8 cellular contexts compared by ENCODE assay signal in the genomic region with DNA sequence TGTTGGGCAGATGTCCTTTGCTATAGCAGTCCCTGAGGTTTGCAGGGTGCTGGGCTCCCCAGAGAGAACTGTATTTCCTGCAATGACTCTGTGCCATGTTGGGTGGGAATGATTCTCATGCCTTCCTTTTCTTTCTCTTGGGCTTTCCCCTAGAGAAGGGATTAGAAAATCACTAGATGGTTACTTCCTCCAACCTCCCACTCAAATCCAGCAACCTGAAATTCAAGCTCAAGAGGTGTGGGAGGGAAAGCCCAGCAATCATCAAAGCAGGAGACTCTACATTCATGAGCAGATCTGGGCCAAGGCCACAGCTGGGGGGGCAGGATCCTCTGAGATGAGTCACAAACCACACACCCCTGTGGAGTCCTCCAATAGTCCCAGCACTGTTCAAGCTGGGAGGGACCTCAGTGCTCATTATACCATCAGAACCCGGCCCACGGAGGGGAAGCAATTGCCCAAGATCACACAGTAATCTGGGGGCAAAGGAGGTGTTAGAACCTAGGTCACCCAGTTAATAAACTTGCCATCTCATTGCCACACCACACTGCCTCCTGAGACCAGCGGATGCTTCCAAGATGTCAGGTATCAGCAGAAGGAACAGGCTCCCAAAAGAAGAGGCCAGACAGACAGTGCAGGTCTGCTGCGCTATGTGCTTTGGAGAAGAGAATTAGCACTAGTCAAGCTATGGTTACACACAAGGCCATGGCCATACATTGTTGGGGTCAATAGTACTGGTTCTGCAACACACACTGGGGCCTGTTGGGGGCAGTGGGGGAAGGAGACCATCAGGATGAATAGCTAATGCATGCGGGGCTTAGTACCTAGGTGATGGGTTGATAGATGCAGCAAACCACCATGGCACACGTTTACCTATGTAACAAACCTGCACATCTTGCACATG.
DNase-seq lines count a peak whose midpoint lies in the region; ATAC-seq and TF ChIP-seq lines count a peak whose summit lies in the region.

No MANE protein-coding gene starts in this region.

- H3K27me3 Mint-ChIP-seq in activated T-cell treated with anti-CD3 and anti-CD28 coated beads, Interleukin-2, amount 50 U/mL, for 24 hours: no peaks in the 10 kb centered on the region
- no peaks in the 10 kb centered on the region for H3K27me3 Mint-ChIP-seq in CD4-positive, alpha-beta T cell

- POLR2A ChIA-PET in CD4-positive, alpha-beta T cell (lab: Charles Lee): interaction anchor here (0.6 kb wide), 1 partner anchor 66 kb away, joined by 3 read pairs; no protein-coding TSS in a partner anchor

- no peaks in the 10 kb centered on the region for H3K4me1 ChIP-seq in aorta (ENCODE audit: control insufficient read depth in 1 of 2, insufficient read depth in 2 of 2, low read length in 2 of 2)

- intact Hi-C loops in aorta (cut with DNase I) (no loop called here), left ventricle myocardium superior (cut with micrococcal nuclease) (no loop called here)
- intact Hi-C loops in CD4-positive, alpha-beta T cell (cut with DNase I, micrococcal nuclease): no loop called here

- H3K4me3 ChIP-seq in aorta (ENCODE audit: low read length in 2 of 2): no peak overlapping the region

- H3K36me3 Mint-ChIP-seq in activated T-cell treated with anti-CD3 and anti-CD28 coated beads, Interleukin-2, amount 50 U/mL, for 24 hours (ENCODE audit: low read depth): no peaks in the 10 kb centered on the region
- H3K36me3 Mint-ChIP-seq in CD4-positive, alpha-beta T cell (ENCODE audit: low read depth): no peaks in the 10 kb centered on the region

- CTCF ChIA-PET in CD4-positive, alpha-beta T cell (lab: Charles Lee): interaction anchor here (0.6 to 1.6 kb wide), 3 partner anchors 46 to 98 kb away, joined by 3 to 4 read pairs (median 3); no protein-coding TSS in a partner anchor

- WGBS in aorta, 2 donors: 87% methylated on average over 6 of the region's 6 CpGs

- DNase-seq in activated T-cell treated with anti-CD3 and anti-CD28 coated beads for 48 hours (ENCODE audit: low read depth): peak; percentile 6
- no peak for DNase-seq in activated T-cell treated with anti-CD3 and anti-CD28 coated beads, Interleukin-2, amount 50 U/mL, for 24 hours
- peak; percentile 81 for DNase-seq in NCI-H69 (lab: John Stamatoyannopoulos, UW)
- peak; percentile 43 for DNase-seq in iPS-NIHi11 (ENCODE audit: low spot score)
- DNase-seq in aorta: no peak
- DNase-seq in CD4-positive, alpha-beta T cell: no peak
- no peak for DNase-seq in left ventricle myocardium superior

- ATAC-seq in HG02678 (IDR thresholded peaks at IDR 0.05; ENCODE audit: unreplicated experiment) (peak; percentile 91), aorta (ENCODE audit: low FRiP score) (no peak), left ventricle myocardium superior (no peak)
- ATAC-seq in CD4-positive, alpha-beta T cell (ENCODE audit: poor library complexity): no peak

- peaks cover 2% of the 10 kb centered on the region for H3K4me1 Mint-ChIP-seq in activated T-cell treated with anti-CD3 and anti-CD28 coated beads, Interleukin-2, amount 50 U/mL, for 24 hours (ENCODE audit: low read depth)
- H3K4me1 Mint-ChIP-seq in CD4-positive, alpha-beta T cell (ENCODE audit: low read depth): no peaks in the 10 kb centered on the region

- H3K27ac Mint-ChIP-seq in activated T-cell treated with anti-CD3 and anti-CD28 coated beads, Interleukin-2, amount 50 U/mL, for 24 hours: no peak overlapping the region
- H3K27ac Mint-ChIP-seq in CD4-positive, alpha-beta T cell: no peak overlapping the region

- H3K9me3 ChIP-seq in aorta (ENCODE audit: control insufficient read depth, low read length): no peaks in the 10 kb centered on the region
- H3K9me3 ChIP-seq in CD4-positive, alpha-beta T cell (ENCODE audit: control insufficient read depth, low read length): no peaks in the 10 kb centered on the region

- H3K27me3 ChIP-seq in aorta (ENCODE audit: control insufficient read depth in 1 of 2, insufficient read depth in 2 of 2, low read length in 1 of 2): no peaks in the 10 kb centered on the region
- no peaks in the 10 kb centered on the region for H3K27me3 ChIP-seq in CD4-positive, alpha-beta T cell (ENCODE audit: control insufficient read depth, insufficient read depth, low read length)

- H3K27ac ChIP-seq in aorta (ENCODE audit: low read depth in 1 of 2, low read length in 2 of 2): no peak overlapping the region
- no peak overlapping the region for H3K27ac ChIP-seq in CD4-positive, alpha-beta T cell (ENCODE audit: low read depth, low read length)

- no peaks in the 10 kb centered on the region for H3K9me3 Mint-ChIP-seq in activated T-cell treated with anti-CD3 and anti-CD28 coated beads, Interleukin-2, amount 50 U/mL, for 24 hours
- H3K9me3 Mint-ChIP-seq in CD4-positive, alpha-beta T cell: no peaks in the 10 kb centered on the region

- no peak overlapping the region for H3K4me3 Mint-ChIP-seq in activated T-cell treated with anti-CD3 and anti-CD28 coated beads, Interleukin-2, amount 50 U/mL, for 24 hours
- no peak overlapping the region for H3K4me3 Mint-ChIP-seq in CD4-positive, alpha-beta T cell

- no peaks in the 10 kb centered on the region for H3K36me3 ChIP-seq in aorta (ENCODE audit: control insufficient read depth in 1 of 2, insufficient read depth in 2 of 2, low read length in 1 of 2)

- no peak for TF ChIP-seq CTCF in CD4-positive, alpha-beta T cell (IDR thresholded peaks at IDR 0.05)

Comparison
In these comparisons a context has a peak if more than half of its experiments do, and no peak if none do; other contexts are left out.
1. DNase-seq: peak in activated T-cell treated with anti-CD3 and anti-CD28 coated beads for 48 hours (single experiment), NCI-H69 (single experiment) and iPS-NIHi11 (single experiment); none in activated T-cell treated with anti-CD3 and anti-CD28 coated beads, Interleukin-2, amount 50 U/mL, for 24 hours (single experiment), aorta (0 of 2), CD4-positive, alpha-beta T cell (0 of 10) and left ventricle myocardium superior (single experiment).